8 cellular contexts compared by ENCODE assay signal in the genomic region with DNA sequence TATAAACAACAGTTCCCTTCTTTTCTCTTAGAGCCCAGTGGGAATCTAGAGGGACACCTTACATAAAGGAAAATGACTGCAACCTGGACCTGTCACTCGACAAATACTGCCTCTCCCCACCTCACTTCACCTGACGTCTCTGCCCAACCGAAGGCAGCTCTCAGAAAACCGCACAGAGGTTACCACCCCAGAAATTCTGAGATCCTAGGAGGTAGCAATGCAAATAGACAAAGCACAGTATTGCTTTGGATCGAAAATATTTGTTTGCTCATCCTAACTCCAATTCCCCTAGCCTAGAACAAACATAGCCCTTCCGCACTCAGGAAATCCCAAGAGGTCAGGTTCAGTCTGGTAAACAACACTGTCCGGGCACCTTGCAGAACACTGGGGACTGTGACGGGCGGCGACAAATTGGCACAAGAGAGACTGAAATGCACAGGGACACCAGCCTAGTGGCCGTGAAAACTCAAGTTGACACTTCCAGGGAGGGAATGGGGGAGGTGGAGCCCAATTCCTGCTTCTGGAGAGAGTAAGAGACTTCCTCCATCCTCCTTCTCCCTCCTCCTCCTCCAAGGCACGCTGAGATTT. TPM values are rescaled to one million over a fixed set of nuclear protein-coding genes. Genes with fewer than 3 reads are reported as not detected.
A peak's percentile ranks its signal among the peaks of the same experiment; 100 is the strongest.
DNase-seq lines count a peak whose midpoint lies in the region; ATAC-seq and TF ChIP-seq lines count a peak whose summit lies in the region.

No MANE protein-coding gene starts in this region.

- peak; percentile 4 for DNase-seq in NCI-H82 (lab: John Stamatoyannopoulos, UW)
- no peak for DNase-seq in NCI-H82 treated with DMSO at 0.1 percent for 48 hours (lab: John Stamatoyannopoulos, UW; ENCODE audit: unreplicated experiment)
- peak; percentile 64 for DNase-seq in Karpas-422
- DNase-seq in activated T-cell treated with anti-CD3 and anti-CD28 coated beads, Interleukin-2, amount 50 U/mL, for 24 hours: no peak
- DNase-seq in foreskin keratinocyte: no peak
- DNase-seq in osteoblast (ENCODE audit: insufficient read length, low spot score, missing footprints): no peak
- DNase-seq in SW 1271 (lab: John Stamatoyannopoulos, UW): no peak

- TF ChIP-seq CTCF in foreskin keratinocyte (conservative IDR thresholded peaks at IDR 0.05) (no peak), osteoblast (IDR thresholded peaks at IDR 0.05; ENCODE audit: extremely low read depth, low read depth, low read length) (no peak)

- ATAC-seq in GM21786 (IDR thresholded peaks at IDR 0.05; ENCODE audit: unreplicated experiment) (peak; percentile 41), foreskin keratinocyte (peak; percentile 24)

- H3K36me3 ChIP-seq in Karpas-422 (ENCODE audit: insufficient read depth, low read length) (peaks cover 10% of the 10 kb centered on the region; the same call in 1 of the 2 replicates), osteoblast (ENCODE audit: insufficient read depth, low read length) (no peaks in the 10 kb centered on the region)

- H2AFZ ChIP-seq in Karpas-422 (ENCODE audit: low read length) (peak overlapping the region; percentile 99), osteoblast (ENCODE audit: low read length) (peak overlapping the region; percentile 97)

- no peak overlapping the region for H3K27ac ChIP-seq in Karpas-422 (ENCODE audit: low read length)
- H3K27ac ChIP-seq in foreskin keratinocyte: peak overlapping the region; percentile 92
- H3K27ac ChIP-seq in osteoblast (ENCODE audit: low read depth, low read length): peak overlapping the region; percentile 83

- H3K4me2 ChIP-seq in Karpas-422 (ENCODE audit: low read depth, low read length, poor library complexity, severe bottlenecking) (peak overlapping the region; percentile 91), osteoblast (ENCODE audit: insufficient read depth, low read length) (peak overlapping the region; percentile 93)

- H3K4me1 Mint-ChIP-seq in activated T-cell treated with anti-CD3 and anti-CD28 coated beads, Interleukin-2, amount 50 U/mL, for 24 hours (ENCODE audit: low read depth): peaks cover 46% of the 10 kb centered on the region

- H3K27ac Mint-ChIP-seq in activated T-cell treated with anti-CD3 and anti-CD28 coated beads, Interleukin-2, amount 50 U/mL, for 24 hours: peak overlapping the region; percentile 95

- H3K27me3 Mint-ChIP-seq in activated T-cell treated with anti-CD3 and anti-CD28 coated beads, Interleukin-2, amount 50 U/mL, for 24 hours: peaks cover 10% of the 10 kb centered on the region

- H3K4me3 ChIP-seq in Karpas-422 (ENCODE audit: low read length) (peak overlapping the region; percentile 80), osteoblast (ENCODE audit: insufficient read depth, low read length) (peak overlapping the region; percentile 80)

- peaks cover 43% of the 10 kb centered on the region for H3K36me3 Mint-ChIP-seq in activated T-cell treated with anti-CD3 and anti-CD28 coated beads, Interleukin-2, amount 50 U/mL, for 24 hours (ENCODE audit: low read depth)

- H4K20me1 ChIP-seq in Karpas-422 (ENCODE audit: insufficient read depth, low read depth, low read length) (no peaks in the 10 kb centered on the region), osteoblast (ENCODE audit: insufficient read depth, low read length) (no peaks in the 10 kb centered on the region)

- H3K9me2 ChIP-seq in Karpas-422 (replicated peaks; ENCODE audit: insufficient read depth, low read length): no peaks in the 10 kb centered on the region

- H3K79me2 ChIP-seq in Karpas-422 (ENCODE audit: low read length): peaks cover 37% of the 10 kb centered on the region
- peaks cover 44% of the 10 kb centered on the region for H3K79me2 ChIP-seq in osteoblast (ENCODE audit: insufficient read depth, low read length)

- H3K4me1 ChIP-seq in Karpas-422 (ENCODE audit: low read length) (peaks cover 27% of the 10 kb centered on the region), foreskin keratinocyte (peaks cover 7% of the 10 kb centered on the region), osteoblast (ENCODE audit: insufficient read depth, low read length) (peaks cover 16% of the 10 kb centered on the region)

- H3K4me3 Mint-ChIP-seq in activated T-cell treated with anti-CD3 and anti-CD28 coated beads, Interleukin-2, amount 50 U/mL, for 24 hours: peak overlapping the region; percentile 85

- peaks cover 25% of the 10 kb centered on the region for H3K9me3 Mint-ChIP-seq in activated T-cell treated with anti-CD3 and anti-CD28 coated beads, Interleukin-2, amount 50 U/mL, for 24 hours

- H3K9me3 ChIP-seq in Karpas-422 (ENCODE audit: low read length) (peaks cover 16% of the 10 kb centered on the region; the same call in 1 of the 2 replicates), osteoblast (ENCODE audit: low read depth, low read length) (peaks cover 5% of the 10 kb centered on the region)

- H3K27me3 ChIP-seq in Karpas-422 (ENCODE audit: low read length): peaks cover 2% of the 10 kb centered on the region; the same call in 1 of the 2 replicates
- H3K27me3 ChIP-seq in foreskin keratinocyte: no peaks in the 10 kb centered on the region
- no peaks in the 10 kb centered on the region for H3K27me3 ChIP-seq in osteoblast (ENCODE audit: insufficient read depth, low read length)

- H3K9ac ChIP-seq in Karpas-422 (ENCODE audit: low read length): peak overlapping the region; percentile 81

RNA-seq across cellular contexts. Expression of a gene that starts 0.4 kb away (rescaled TPM):
- 14.9 and 16.3 TPM in 2 replicates for total RNA-seq in Karpas-422 (2014; rRNA removed; shearing (Covaris generic); ENCODE audit: low replicate concordance)
- total RNA-seq in foreskin keratinocyte (32.7 and 37.3 TPM in 2 replicates), osteoblast (23.9 and 40.5 TPM in 2 replicates)
- polyA plus RNA-seq in foreskin keratinocyte: 8.4 and 10.4 TPM in 2 replicates

RNA-seq across cellular contexts. Expression of a gene that starts 43.9 kb away (rescaled TPM):
- not detected in 2 replicates for total RNA-seq in Karpas-422 (2014; rRNA removed; shearing (Covaris generic); ENCODE audit: low replicate concordance)
- total RNA-seq in foreskin keratinocyte (72.5 and 92.3 TPM in 2 replicates), osteoblast (10.3 and 13.8 TPM in 2 replicates)
- 57.1 and 75.2 TPM in 2 replicates for polyA plus RNA-seq in foreskin keratinocyte

Comparison
In these comparisons a context has a peak if more than half of its experiments do, and no peak if none do; other contexts are left out.
1. DNase-seq: peak in NCI-H82 (single experiment) and Karpas-422 (single experiment); none in NCI-H82 treated with DMSO at 0.1 percent for 48 hours (single experiment), activated T-cell treated with anti-CD3 and anti-CD28 coated beads, Interleukin-2, amount 50 U/mL, for 24 hours (single experiment), foreskin keratinocyte (0 of 2), osteoblast (single experiment) and SW 1271 (0 of 2).
2. RNA of a gene that starts 43.9 kb away (total RNA-seq): 72.5 to 92.3 TPM in foreskin keratinocyte and 10.3 to 13.8 TPM in osteoblast; not detected in Karpas-422; every median in the first group is over 10 times any median in the second.